ENCODE assay signal across 9 cellular contexts in the genomic region with DNA sequence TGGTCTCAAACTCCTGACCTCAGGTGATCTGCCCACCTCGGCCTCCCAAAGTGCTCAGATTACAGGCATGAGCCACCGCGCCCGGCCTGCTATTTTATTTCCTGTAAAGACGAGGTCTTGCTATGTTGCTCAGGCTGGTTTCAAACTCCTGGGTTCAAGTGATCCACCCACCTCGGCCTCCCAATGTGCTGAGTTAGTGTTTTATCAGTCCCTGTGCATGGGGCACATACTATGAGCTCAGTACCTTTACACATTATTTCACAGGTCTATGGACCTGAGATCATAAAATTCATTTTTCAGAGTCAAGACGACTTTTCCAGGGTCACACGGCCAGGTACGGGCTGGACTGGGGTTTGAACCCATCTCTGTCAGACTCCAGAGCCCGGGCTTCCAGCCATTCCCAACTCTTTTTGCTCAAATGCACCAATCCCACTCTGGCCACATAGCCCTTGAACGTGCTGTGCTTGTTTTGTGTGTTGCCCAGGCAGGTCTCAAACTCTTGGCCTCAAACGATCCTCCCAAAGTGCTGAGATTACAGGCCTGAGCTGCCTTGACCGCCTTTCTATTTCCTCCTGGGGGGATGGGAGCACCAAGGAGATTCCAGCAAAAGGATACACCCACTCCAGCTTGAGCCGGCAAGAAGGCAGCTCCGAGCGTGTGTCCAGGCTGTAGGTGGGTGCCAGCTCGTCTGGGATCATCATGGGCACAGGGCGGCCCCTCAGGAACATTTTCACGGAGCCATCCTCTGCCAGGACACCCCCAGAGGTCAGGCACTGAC. TPM values are rescaled to one million over a fixed set of nuclear protein-coding genes. Genes with fewer than 3 reads are reported as not detected.
DNase-seq lines count a peak whose midpoint lies in the region; ATAC-seq and TF ChIP-seq lines count a peak whose summit lies in the region.
"Had no signal": no experiment of that assay in that cellular context is flagged by ENCODE, and none has a peak within 500 bp of the region (broad histone marks: within the 10 kb centered on the region; RNA-seq: fewer than 3 reads in every experiment).

No MANE protein-coding gene starts in this region.

- H3K27me3 ChIP-seq in BJ (ENCODE audit: control insufficient read depth, insufficient read depth, low read length) (no peaks in the 10 kb centered on the region), Karpas-422 (ENCODE audit: low read length) (no peaks in the 10 kb centered on the region), mucosa of stomach (ENCODE audit: control insufficient read depth, insufficient read depth, low read length) (no peaks in the 10 kb centered on the region)

- H3K4me1 ChIP-seq in Karpas-422 (ENCODE audit: low read length) (peaks cover 32% of the 10 kb centered on the region), mucosa of stomach (ENCODE audit: control insufficient read depth, insufficient read depth, low read length) (peaks cover 46% of the 10 kb centered on the region)

- H2AFZ ChIP-seq in Karpas-422 (ENCODE audit: low read length) = no peak overlapping the region

- no peaks in the 10 kb centered on the region for H3K27me3 Mint-ChIP-seq in central memory CD8-positive, alpha-beta T cell

- H3K27ac ChIP-seq in Karpas-422 (ENCODE audit: low read length) = no peak overlapping the region

- no peaks in the 10 kb centered on the region for H3K9me2 ChIP-seq in Karpas-422 (replicated peaks; ENCODE audit: insufficient read depth, low read length)

- H3K27ac Mint-ChIP-seq in central memory CD8-positive, alpha-beta T cell (ENCODE audit: low read depth) = peak overlapping the region; percentile 77

- peaks cover 6% of the 10 kb centered on the region for H3K9me3 Mint-ChIP-seq in central memory CD8-positive, alpha-beta T cell

- H3K79me2 ChIP-seq in Karpas-422 (ENCODE audit: low read length) = peaks cover 17% of the 10 kb centered on the region

- ATAC-seq in central memory CD8-positive, alpha-beta T cell (replicated peaks; ENCODE audit: extremely low read depth, poor library complexity, severe bottlenecking) = no peak
- ATAC-seq in HG02798 (IDR thresholded peaks at IDR 0.05; ENCODE audit: poor library complexity, unreplicated experiment) (no peak), HG03565 (IDR thresholded peaks at IDR 0.05; ENCODE audit: unreplicated experiment) (no peak)

- H3K36me3 Mint-ChIP-seq in central memory CD8-positive, alpha-beta T cell (ENCODE audit: insufficient read depth) = peaks cover 15% of the 10 kb centered on the region

- no peaks in the 10 kb centered on the region for H4K20me1 ChIP-seq in Karpas-422 (ENCODE audit: insufficient read depth, low read depth, low read length)

- H3K4me3 ChIP-seq in BJ (ENCODE audit: low read depth, low read length) (peak overlapping the region; percentile 84), Karpas-422 (ENCODE audit: low read length) (peak overlapping the region; percentile 84), mucosa of stomach (ENCODE audit: low read length) (peak overlapping the region; percentile 97)

- peak overlapping the region; percentile 95 for H3K4me3 Mint-ChIP-seq in central memory CD8-positive, alpha-beta T cell

- no peak for TF ChIP-seq CTCF in BJ (IDR thresholded peaks at IDR 0.05; ENCODE audit: insufficient read depth, low read depth, low read length)

- peak overlapping the region; percentile 79 for H3K4me2 ChIP-seq in Karpas-422 (ENCODE audit: low read depth, low read length, poor library complexity, severe bottlenecking)

- H3K9ac ChIP-seq in Karpas-422 (ENCODE audit: low read length) (peak overlapping the region; percentile 82), mucosa of stomach (ENCODE audit: low read length) (peak overlapping the region; percentile 92)

- POLR2A ChIA-PET in BJ (lab: Charles Lee) = no interaction called here

- DNase-seq in BJ (ENCODE audit: low read depth) (no peak), Karpas-422 (no peak), GM19238 (ENCODE audit: insufficient read length, low spot score) (no peak)
- no peak for DNase-seq in central memory CD8-positive, alpha-beta T cell (ENCODE audit: low spot score in 2 of 2)
- no peak for DNase-seq in activated CD4-positive, alpha-beta T cell treated with anti-CD3 and anti-CD28 coated beads, Interleukin-2, amount 50 U/mL, for 1 hour
- DNase-seq: activated CD4-positive, CD25-positive, alpha-beta regulatory T cell treated with anti-CD3 and anti-CD28 coated beads, Interleukin-2, amount 50 U/mL, for 72 hours had no signal

- peaks cover 36% of the 10 kb centered on the region for H3K4me1 Mint-ChIP-seq in central memory CD8-positive, alpha-beta T cell

- H3K36me3 ChIP-seq in BJ (ENCODE audit: control insufficient read depth, insufficient read depth, low read length) (peaks cover 2% of the 10 kb centered on the region), Karpas-422 (ENCODE audit: insufficient read depth, low read length) (no peaks in the 10 kb centered on the region), mucosa of stomach (ENCODE audit: control insufficient read depth, insufficient read depth, low read length) (no peaks in the 10 kb centered on the region)

- H3K9me3 ChIP-seq in Karpas-422 (ENCODE audit: low read length) = no peaks in the 10 kb centered on the region
- H3K9me3 ChIP-seq in mucosa of stomach (ENCODE audit: control insufficient read depth, low read length) = no peaks in the 10 kb centered on the region

- CTCF ChIA-PET in BJ (lab: Yijun Ruan, JAX) = interaction anchor here (0.6 to 2.0 kb wide), 9 partner anchors 26 to 530 kb away, joined by 3 to 6 read pairs (median 3); no protein-coding TSS in a partner anchor

RNA-seq across cellular contexts. Expression of a gene that starts 1.1 kb away (rescaled TPM):
- 20.2 and 30.4 TPM in 2 replicates for polyA plus RNA-seq in BJ (2011; rRNA removed)
- 25.3 and 40.9 TPM in 2 replicates for polyA minus RNA-seq in BJ (2011; rRNA and poly(A)+ RNA removed)
- 40.3 and 86.4 TPM in 2 replicates for total RNA-seq in Karpas-422 (2014; rRNA removed; shearing (Covaris generic); ENCODE audit: low replicate concordance)

RNA-seq across cellular contexts. Expression of a gene that starts 29.9 kb away (rescaled TPM):
- 0.54 and 1.1 TPM in 2 replicates for polyA plus RNA-seq in BJ (2011; rRNA removed)
- 1.5 and 1.8 TPM in 2 replicates for polyA minus RNA-seq in BJ (2011; rRNA and poly(A)+ RNA removed)
- 3.9 and 6.1 TPM in 2 replicates for total RNA-seq in Karpas-422 (2014; rRNA removed; shearing (Covaris generic); ENCODE audit: low replicate concordance)

RNA-seq across cellular contexts. Expression of a gene that starts 36.1 kb away (rescaled TPM):
- 0.06 and 0.12 TPM in 2 replicates for polyA plus RNA-seq in BJ (2011; rRNA removed)
- not detected in 2 replicates for polyA minus RNA-seq in BJ (2011; rRNA and poly(A)+ RNA removed)
- total RNA-seq in Karpas-422 (2014; rRNA removed; shearing (Covaris generic); ENCODE audit: low replicate concordance) = 0.26 and 0.83 TPM in 2 replicates

RNA-seq across cellular contexts. Expression of a gene that starts 53.5 kb away (rescaled TPM):
- polyA plus RNA-seq in BJ (2011; rRNA removed) = 10.9 and 15.1 TPM in 2 replicates
- 6.6 and 12.4 TPM in 2 replicates for polyA minus RNA-seq in BJ (2011; rRNA and poly(A)+ RNA removed)
- 4.7 and 4.8 TPM in 2 replicates for total RNA-seq in Karpas-422 (2014; rRNA removed; shearing (Covaris generic); ENCODE audit: low replicate concordance)

RNA-seq across cellular contexts. Expression of a gene that starts 53.7 kb away (rescaled TPM):
- polyA plus RNA-seq in BJ (2011; rRNA removed) = 518 and 777 TPM in 2 replicates
- 49.9 and 112 TPM in 2 replicates for polyA minus RNA-seq in BJ (2011; rRNA and poly(A)+ RNA removed)
- total RNA-seq in Karpas-422 (2014; rRNA removed; shearing (Covaris generic); ENCODE audit: low replicate concordance) = 540 and 645 TPM in 2 replicates
